ENCODE assay signal across 1 cellular context in the genomic region with DNA sequence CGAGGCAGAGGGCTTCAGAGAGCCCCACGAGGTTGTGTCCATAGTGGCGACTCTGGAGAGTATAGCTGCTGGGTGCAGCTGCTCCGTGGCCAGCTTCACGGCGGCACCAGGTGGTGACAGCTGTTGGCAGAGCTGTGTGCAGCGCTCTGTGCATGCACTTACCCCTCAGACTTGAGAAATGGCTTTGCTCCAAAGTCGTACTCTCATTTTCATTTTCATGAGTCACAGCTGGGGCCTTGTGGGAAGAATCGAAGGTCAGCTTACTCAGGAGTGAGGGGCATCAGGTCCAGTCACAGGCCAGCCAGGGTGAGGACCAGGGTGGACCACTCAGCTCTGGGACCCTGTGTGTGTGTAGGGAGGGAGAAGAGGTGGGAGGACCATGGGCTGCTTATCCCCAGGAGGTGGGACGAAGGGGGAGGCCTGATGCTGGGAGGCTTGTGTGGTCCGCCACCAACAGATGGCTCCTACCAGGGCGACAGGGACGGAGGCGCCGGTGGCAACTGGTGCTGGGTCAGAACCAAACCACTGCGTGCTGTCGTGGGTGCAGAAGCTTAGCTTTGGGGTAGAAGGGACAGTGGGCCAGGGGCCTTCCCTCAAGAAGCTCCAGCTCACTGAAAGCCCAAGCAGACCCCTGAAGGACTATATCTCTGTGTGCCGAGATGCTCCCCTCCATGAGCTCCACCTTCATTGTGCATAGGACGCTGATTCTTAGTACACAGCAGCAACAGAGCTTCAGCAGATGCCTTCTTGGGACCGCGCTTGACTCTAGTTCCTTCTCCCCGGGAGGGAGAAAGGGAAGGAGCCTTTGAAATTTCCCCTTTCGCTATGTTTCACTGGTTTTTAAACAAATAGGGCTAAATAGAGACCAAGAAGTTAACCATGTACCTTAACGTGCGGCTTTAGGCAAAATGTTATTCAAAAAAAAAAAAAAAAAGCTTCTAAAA.
A peak's percentile ranks its signal among the peaks of the same experiment; 100 is the strongest.
TF ChIP-seq lines count a peak whose summit lies in the region.

No MANE protein-coding gene starts in this region.

TF ChIP-seq in GM12878, 131 proteins besides CTCF, POLR2A, EP300 and RAD21 (continued from another document):
- TF ChIP-seq, protein P1, sequence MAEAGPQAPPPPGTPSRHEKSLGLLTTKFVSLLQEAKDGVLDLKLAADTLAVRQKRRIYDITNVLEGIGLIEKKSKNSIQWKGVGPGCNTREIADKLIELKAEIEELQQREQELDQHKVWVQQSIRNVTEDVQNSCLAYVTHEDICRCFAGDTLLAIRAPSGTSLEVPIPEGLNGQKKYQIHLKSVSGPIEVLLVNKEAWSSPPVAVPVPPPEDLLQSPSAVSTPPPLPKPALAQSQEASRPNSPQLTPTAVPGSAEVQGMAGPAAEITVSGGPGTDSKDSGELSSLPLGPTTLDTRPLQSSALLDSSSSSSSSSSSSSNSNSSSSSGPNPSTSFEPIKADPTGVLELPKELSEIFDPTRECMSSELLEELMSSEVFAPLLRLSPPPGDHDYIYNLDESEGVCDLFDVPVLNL (IDR thresholded peaks at IDR 0.05; ENCODE audit: low read depth, low read length) = no peak
- TF ChIP-seq BACH1 (IDR thresholded peaks at IDR 0.05; ENCODE audit: borderline replicate concordance) = 0 out of 2 replicates have a peak, but pooled peaks have one; percentile 67
- TF ChIP-seq, protein P2, sequence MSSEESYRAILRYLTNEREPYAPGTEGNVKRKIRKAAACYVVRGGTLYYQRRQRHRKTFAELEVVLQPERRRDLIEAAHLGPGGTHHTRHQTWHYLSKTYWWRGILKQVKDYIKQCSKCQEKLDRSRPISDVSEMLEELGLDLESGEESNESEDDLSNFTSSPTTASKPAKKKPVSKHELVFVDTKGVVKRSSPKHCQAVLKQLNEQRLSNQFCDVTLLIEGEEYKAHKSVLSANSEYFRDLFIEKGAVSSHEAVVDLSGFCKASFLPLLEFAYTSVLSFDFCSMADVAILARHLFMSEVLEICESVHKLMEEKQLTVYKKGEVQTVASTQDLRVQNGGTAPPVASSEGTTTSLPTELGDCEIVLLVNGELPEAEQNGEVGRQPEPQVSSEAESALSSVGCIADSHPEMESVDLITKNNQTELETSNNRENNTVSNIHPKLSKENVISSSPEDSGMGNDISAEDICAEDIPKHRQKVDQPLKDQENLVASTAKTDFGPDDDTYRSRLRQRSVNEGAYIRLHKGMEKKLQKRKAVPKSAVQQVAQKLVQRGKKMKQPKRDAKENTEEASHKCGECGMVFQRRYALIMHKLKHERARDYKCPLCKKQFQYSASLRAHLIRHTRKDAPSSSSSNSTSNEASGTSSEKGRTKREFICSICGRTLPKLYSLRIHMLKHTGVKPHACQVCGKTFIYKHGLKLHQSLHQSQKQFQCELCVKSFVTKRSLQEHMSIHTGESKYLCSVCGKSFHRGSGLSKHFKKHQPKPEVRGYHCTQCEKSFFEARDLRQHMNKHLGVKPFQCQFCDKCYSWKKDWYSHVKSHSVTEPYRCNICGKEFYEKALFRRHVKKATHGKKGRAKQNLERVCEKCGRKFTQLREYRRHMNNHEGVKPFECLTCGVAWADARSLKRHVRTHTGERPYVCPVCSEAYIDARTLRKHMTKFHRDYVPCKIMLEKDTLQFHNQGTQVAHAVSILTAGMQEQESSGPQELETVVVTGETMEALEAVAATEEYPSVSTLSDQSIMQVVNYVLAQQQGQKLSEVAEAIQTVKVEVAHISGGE (CRISPR knock-in tag; IDR thresholded peaks at IDR 0.05) = 0 out of 2 replicates have a peak, but pooled peaks have one; percentile 22
- TF ChIP-seq TCF3 (IDR thresholded peaks at IDR 0.05; ENCODE audit: borderline replicate concordance, insufficient read depth, low read depth, low read length) = peak; percentile 100
- TF ChIP-seq, protein P3, sequence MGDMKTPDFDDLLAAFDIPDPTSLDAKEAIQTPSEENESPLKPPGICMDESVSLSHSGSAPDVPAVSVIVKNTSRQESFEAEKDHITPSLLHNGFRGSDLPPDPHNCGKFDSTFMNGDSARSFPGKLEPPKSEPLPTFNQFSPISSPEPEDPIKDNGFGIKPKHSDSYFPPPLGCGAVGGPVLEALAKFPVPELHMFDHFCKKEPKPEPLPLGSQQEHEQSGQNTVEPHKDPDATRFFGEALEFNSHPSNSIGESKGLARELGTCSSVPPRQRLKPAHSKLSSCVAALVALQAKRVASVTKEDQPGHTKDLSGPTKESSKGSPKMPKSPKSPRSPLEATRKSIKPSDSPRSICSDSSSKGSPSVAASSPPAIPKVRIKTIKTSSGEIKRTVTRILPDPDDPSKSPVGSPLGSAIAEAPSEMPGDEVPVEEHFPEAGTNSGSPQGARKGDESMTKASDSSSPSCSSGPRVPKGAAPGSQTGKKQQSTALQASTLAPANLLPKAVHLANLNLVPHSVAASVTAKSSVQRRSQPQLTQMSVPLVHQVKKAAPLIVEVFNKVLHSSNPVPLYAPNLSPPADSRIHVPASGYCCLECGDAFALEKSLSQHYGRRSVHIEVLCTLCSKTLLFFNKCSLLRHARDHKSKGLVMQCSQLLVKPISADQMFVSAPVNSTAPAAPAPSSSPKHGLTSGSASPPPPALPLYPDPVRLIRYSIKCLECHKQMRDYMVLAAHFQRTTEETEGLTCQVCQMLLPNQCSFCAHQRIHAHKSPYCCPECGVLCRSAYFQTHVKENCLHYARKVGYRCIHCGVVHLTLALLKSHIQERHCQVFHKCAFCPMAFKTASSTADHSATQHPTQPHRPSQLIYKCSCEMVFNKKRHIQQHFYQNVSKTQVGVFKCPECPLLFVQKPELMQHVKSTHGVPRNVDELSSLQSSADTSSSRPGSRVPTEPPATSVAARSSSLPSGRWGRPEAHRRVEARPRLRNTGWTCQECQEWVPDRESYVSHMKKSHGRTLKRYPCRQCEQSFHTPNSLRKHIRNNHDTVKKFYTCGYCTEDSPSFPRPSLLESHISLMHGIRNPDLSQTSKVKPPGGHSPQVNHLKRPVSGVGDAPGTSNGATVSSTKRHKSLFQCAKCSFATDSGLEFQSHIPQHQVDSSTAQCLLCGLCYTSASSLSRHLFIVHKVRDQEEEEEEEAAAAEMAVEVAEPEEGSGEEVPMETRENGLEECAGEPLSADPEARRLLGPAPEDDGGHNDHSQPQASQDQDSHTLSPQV (IDR thresholded peaks at IDR 0.05) = no peak
- no peak for TF ChIP-seq SIX5 (IDR thresholded peaks at IDR 0.05; ENCODE audit: low read depth, low read length, severe bottlenecking)
- 0 out of 2 replicates have a peak, but pooled peaks have one; percentile 14 for TF ChIP-seq SMARCA5 (IDR thresholded peaks at IDR 0.05)
- TF ChIP-seq IRF4 (IDR thresholded peaks at IDR 0.05; ENCODE audit: low read depth, low read length) = peak; percentile 53; the same call in 1 of the 2 replicates
- TF ChIP-seq IKZF2 (IDR thresholded peaks at IDR 0.05) = peak; percentile 65 to 73; a peak in 2 of 4 replicates
- TF ChIP-seq ZBED1 (IDR thresholded peaks at IDR 0.05; ENCODE audit: borderline replicate concordance) = no peak; the same call in 1 of the 2 replicates
- TF ChIP-seq, protein P4, sequence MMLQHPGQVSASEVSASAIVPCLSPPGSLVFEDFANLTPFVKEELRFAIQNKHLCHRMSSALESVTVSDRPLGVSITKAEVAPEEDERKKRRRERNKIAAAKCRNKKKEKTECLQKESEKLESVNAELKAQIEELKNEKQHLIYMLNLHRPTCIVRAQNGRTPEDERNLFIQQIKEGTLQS (IDR thresholded peaks at IDR 0.05; ENCODE audit: borderline replicate concordance, extremely low read depth, low read depth, low read length) = no peak
- 0 out of 2 replicates have a peak, but pooled peaks have one; percentile 43 for TF ChIP-seq MEF2A (IDR thresholded peaks at IDR 0.05; ENCODE audit: insufficient read depth, low read depth, low read length)
- TF ChIP-seq RCOR1 (conservative IDR thresholded peaks at IDR 0.05; ENCODE audit: low read depth, low read length) = 0 out of 2 replicates have a peak, but pooled peaks have one; percentile 52
- TF ChIP-seq HDAC6 (IDR thresholded peaks at IDR 0.05; ENCODE audit: unreplicated experiment) = no peak
- TF ChIP-seq MEF2B (IDR thresholded peaks at IDR 0.05; ENCODE audit: partially characterized antibody, poor library complexity, severe bottlenecking) = no peak
- TF ChIP-seq EZH2 (IDR thresholded peaks at IDR 0.05; ENCODE audit: borderline replicate concordance, control insufficient read depth, low read depth, low read length) = no peak
- TF ChIP-seq, protein P5, sequence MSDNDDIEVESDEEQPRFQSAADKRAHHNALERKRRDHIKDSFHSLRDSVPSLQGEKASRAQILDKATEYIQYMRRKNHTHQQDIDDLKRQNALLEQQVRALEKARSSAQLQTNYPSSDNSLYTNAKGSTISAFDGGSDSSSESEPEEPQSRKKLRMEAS (IDR thresholded peaks at IDR 0.05; ENCODE audit: low read depth, low read length) = peak; percentile 65
- TF ChIP-seq, protein P6, sequence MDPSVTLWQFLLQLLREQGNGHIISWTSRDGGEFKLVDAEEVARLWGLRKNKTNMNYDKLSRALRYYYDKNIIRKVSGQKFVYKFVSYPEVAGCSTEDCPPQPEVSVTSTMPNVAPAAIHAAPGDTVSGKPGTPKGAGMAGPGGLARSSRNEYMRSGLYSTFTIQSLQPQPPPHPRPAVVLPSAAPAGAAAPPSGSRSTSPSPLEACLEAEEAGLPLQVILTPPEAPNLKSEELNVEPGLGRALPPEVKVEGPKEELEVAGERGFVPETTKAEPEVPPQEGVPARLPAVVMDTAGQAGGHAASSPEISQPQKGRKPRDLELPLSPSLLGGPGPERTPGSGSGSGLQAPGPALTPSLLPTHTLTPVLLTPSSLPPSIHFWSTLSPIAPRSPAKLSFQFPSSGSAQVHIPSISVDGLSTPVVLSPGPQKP (IDR thresholded peaks at IDR 0.05; ENCODE audit: low read depth, low read length) = no peak
- peak; percentile 85; the same call in 1 of the 2 replicates for TF ChIP-seq SIN3A (IDR thresholded peaks at IDR 0.05; ENCODE audit: low read depth, low read length)
- TF ChIP-seq BHLHE40 (IDR thresholded peaks at IDR 0.05; ENCODE audit: borderline replicate concordance in 1 of 2, low read depth in 2 of 2, low read length in 1 of 2) = peak in 1 of 2 experiments; percentile 59; a peak in 2 of 4 replicates
- TF ChIP-seq DPF2 (IDR thresholded peaks at IDR 0.05) = peak; percentile 84
